In genomic region chr1:70205437-70206118, GRCh38 we compare ENCODE assay signal across 1 cellular context.
A peak's percentile ranks its signal among the peaks of the same experiment; 100 is the strongest.
TF ChIP-seq lines count a peak whose summit lies in the region.

Gene LRRC40 (minus strand): TSS chr1:70205579. CDS start chr1:70205540, 39 bp downstream.

TF ChIP-seq in HepG2, 621 proteins besides CTCF, POLR2A, EP300 and RAD21 (continued from another document and continues in another):
- no peak for TF ChIP-seq AHDC1 (CRISPR knock-in tag; IDR thresholded peaks at IDR 0.05; ENCODE audit: borderline replicate concordance)
- peak; percentile 75; the same call in 1 of the 2 replicates for TF ChIP-seq MXD3 (CRISPR knock-in tag; IDR thresholded peaks at IDR 0.05)
- TF ChIP-seq ZNF878 (CRISPR knock-in tag; IDR thresholded peaks at IDR 0.05): no peak
- TF ChIP-seq TFDP1 (CRISPR knock-in tag; IDR thresholded peaks at IDR 0.05; ENCODE audit: borderline replicate concordance): peak; percentile 91
- TF ChIP-seq ZBTB49 (CRISPR knock-in tag; IDR thresholded peaks at IDR 0.05; ENCODE audit: borderline replicate concordance): no peak
- no peak for TF ChIP-seq CAMTA2 (CRISPR knock-in tag; IDR thresholded peaks at IDR 0.05; ENCODE audit: borderline replicate concordance)
- TF ChIP-seq TAF15 (IDR thresholded peaks at IDR 0.05; ENCODE audit: low read depth, low read length, poor library complexity, severe bottlenecking): no peak
- TF ChIP-seq NR1H2 (CRISPR knock-in tag; IDR thresholded peaks at IDR 0.05; ENCODE audit: borderline replicate concordance, low read depth): no peak
- TF ChIP-seq FUBP1 (CRISPR knock-in tag; IDR thresholded peaks at IDR 0.05; ENCODE audit: borderline replicate concordance): no peak; the same call in 1 of the 2 replicates
- peak; percentile 67 for TF ChIP-seq AGO1 (IDR thresholded peaks at IDR 0.05; ENCODE audit: low read depth, low read length, poor library complexity, severe bottlenecking)
- TF ChIP-seq ZNF572 (CRISPR knock-in tag; IDR thresholded peaks at IDR 0.05): no peak
- TF ChIP-seq POLR2AphosphoS2 (IDR thresholded peaks at IDR 0.05; ENCODE audit: low read depth, low read length): no peak
- TF ChIP-seq SRSF4 (IDR thresholded peaks at IDR 0.05; ENCODE audit: low read depth, low read length, poor library complexity, severe bottlenecking): no peak
- TF ChIP-seq E2F1 (CRISPR knock-in tag; IDR thresholded peaks at IDR 0.05): peak; percentile 95
- TF ChIP-seq ATF1 (CRISPR knock-in tag; IDR thresholded peaks at IDR 0.05): peak; percentile 99
- peak; percentile 99 for TF ChIP-seq ZFY (CRISPR knock-in tag; IDR thresholded peaks at IDR 0.05)
- peak; percentile 91; the same call in 1 of the 2 replicates for TF ChIP-seq SIN3B (IDR thresholded peaks at IDR 0.05; ENCODE audit: low read length)
- TF ChIP-seq TFE3 (CRISPR knock-in tag; IDR thresholded peaks at IDR 0.05): peak; percentile 55; the same call in 1 of the 2 replicates
- peak; percentile 89; the same call in 1 of the 2 replicates for TF ChIP-seq ZZZ3 (CRISPR knock-in tag; IDR thresholded peaks at IDR 0.05; ENCODE audit: borderline replicate concordance)
- TF ChIP-seq ATF2 (CRISPR knock-in tag; IDR thresholded peaks at IDR 0.05): peak; percentile 86
- TF ChIP-seq NBN (conservative IDR thresholded peaks at IDR 0.05): no peak
- TF ChIP-seq ZMAT3 (CRISPR knock-in tag; conservative IDR thresholded peaks at IDR 0.05): peak; percentile 43; the same call in 1 of the 2 replicates
- peak; percentile 85 for TF ChIP-seq TEAD3 (CRISPR knock-in tag; optimal IDR thresholded peaks at IDR 0.05; ENCODE audit: borderline replicate concordance)
- TF ChIP-seq SSRP1 (CRISPR knock-in tag; IDR thresholded peaks at IDR 0.05): peak; percentile 89; the same call in 1 of the 2 replicates
- no peak for TF ChIP-seq BCL3 (CRISPR knock-in tag; IDR thresholded peaks at IDR 0.05)
- TF ChIP-seq RBM39 (IDR thresholded peaks at IDR 0.05; ENCODE audit: low read depth, low read length, poor library complexity, severe bottlenecking): no peak
- TF ChIP-seq CBFB (CRISPR knock-in tag; IDR thresholded peaks at IDR 0.05): peak; percentile 89; the same call in 1 of the 2 replicates
- no peak for TF ChIP-seq ZNF543 (CRISPR knock-in tag; IDR thresholded peaks at IDR 0.05)
- peak; percentile 90 for TF ChIP-seq POLR2G (IDR thresholded peaks at IDR 0.05; ENCODE audit: low read depth, low read length)
- peak; percentile 72 for TF ChIP-seq THRA (CRISPR knock-in tag; IDR thresholded peaks at IDR 0.05; ENCODE audit: borderline replicate concordance)
- TF ChIP-seq ZBTB39 (CRISPR knock-in tag; IDR thresholded peaks at IDR 0.05): peak; percentile 88
- no peak for TF ChIP-seq EHMT2 (IDR thresholded peaks at IDR 0.05; ENCODE audit: borderline replicate concordance, low read depth, low read length)
- no peak for TF ChIP-seq SMC3 (IDR thresholded peaks at IDR 0.05; ENCODE audit: low read length)
- TF ChIP-seq ZNF232 (CRISPR knock-in tag; IDR thresholded peaks at IDR 0.05; ENCODE audit: borderline replicate concordance): peak; percentile 37; the same call in 1 of the 2 replicates
